Comparison of ENCODE assay signal across 8 cellular contexts in genomic region chr11:64878223-64878493, GRCh38. TPM values are rescaled to one million over a fixed set of nuclear protein-coding genes. Genes with fewer than 3 reads are reported as not detected.
DNase-seq lines count a peak whose midpoint lies in the region; FAIRE-seq and TF ChIP-seq lines count a peak whose summit lies in the region.

No MANE protein-coding gene starts in this region.

- H3K79me2 ChIP-seq in OCI-LY7 (ENCODE audit: insufficient read depth, low read depth, low read length), result peaks cover 57% of the 10 kb centered on the region

- no peak for TF ChIP-seq CTCF in OCI-LY7 (conservative IDR thresholded peaks at IDR 0.05; ENCODE audit: low read length)
- no peak for TF ChIP-seq CTCF in endothelial cell (IDR thresholded peaks at IDR 0.05; ENCODE audit: unreplicated experiment)
- no peak for TF ChIP-seq CTCF in nephron progenitor cell (IDR thresholded peaks at IDR 0.05)

- POLR2A ChIA-PET in OCI-LY7 (lab: Charles Lee), result interaction anchor here (0.7 to 8.8 kb wide), 3 partner anchors 9 to 28 kb away, joined by 3 to 115 read pairs (median 90); no protein-coding TSS in a partner anchor

- H3K9me3 Mint-ChIP-seq in endothelial cell (ENCODE audit: unreplicated experiment) (no peaks in the 10 kb centered on the region), nephron progenitor cell (no peaks in the 10 kb centered on the region)

- no peaks in the 10 kb centered on the region for H3K9me2 ChIP-seq in OCI-LY7 (ENCODE audit: insufficient read depth, low read length)

- H3K27ac ChIP-seq in OCI-LY7 (ENCODE audit: low read depth, low read length, poor library complexity, severe bottlenecking), result peak overlapping the region; percentile 97

- H3K4me1 ChIP-seq in OCI-LY7 (ENCODE audit: insufficient read depth, low read length, poor library complexity, severe bottlenecking), result peaks cover 76% of the 10 kb centered on the region

- no peaks in the 10 kb centered on the region for H3K9me3 ChIP-seq in OCI-LY7 (ENCODE audit: low read length)

- H3K4me3 Mint-ChIP-seq in endothelial cell (ENCODE audit: unreplicated experiment), result peak overlapping the region; percentile 97
- peak overlapping the region; percentile 94 for H3K4me3 Mint-ChIP-seq in nephron progenitor cell

- peaks cover 31% of the 10 kb centered on the region; the same call in 1 of the 2 replicates for H4K20me1 ChIP-seq in OCI-LY7 (ENCODE audit: insufficient read depth, low read length)

- H3K27ac Mint-ChIP-seq in endothelial cell (ENCODE audit: unreplicated experiment) (no peak overlapping the region), nephron progenitor cell (no peak overlapping the region)

- DNase-seq in NK-92 treated with Interleukin-12 subunit alpha and Interleukin-12 subunit beta, amount 100 ng/mL, for 24 hours (lab: John Stamatoyannopoulos, UW), result peak; percentile 71
- DNase-seq in NK-92 (lab: John Stamatoyannopoulos, UW; ENCODE audit: unreplicated experiment) (no peak), OCI-LY7 (ENCODE audit: low spot score) (no peak), endothelial cell (ENCODE audit: low spot score) (no peak), nephron progenitor cell (no peak), NCI-H146 treated with DMSO at 0.1 percent for 48 hours (lab: John Stamatoyannopoulos, UW; ENCODE audit: unreplicated experiment) (no peak), HTR-8/SVneo (ENCODE audit: insufficient read length, low spot score) (no peak)
- no peak for DNase-seq in central memory CD4-positive, alpha-beta T cell

- no peak overlapping the region for H2AFZ ChIP-seq in OCI-LY7 (ENCODE audit: low read length)

- peaks cover 35% of the 10 kb centered on the region for H3K36me3 ChIP-seq in OCI-LY7 (ENCODE audit: insufficient read depth, low read length)

- peaks cover 18% of the 10 kb centered on the region for H3K4me1 Mint-ChIP-seq in endothelial cell (ENCODE audit: unreplicated experiment)
- H3K4me1 Mint-ChIP-seq in nephron progenitor cell, result peaks cover 68% of the 10 kb centered on the region

- no peak for FAIRE-seq in HTR-8/SVneo (lab: Jason Lieb, UNC)

- intact Hi-C loops in OCI-LY7 (cut with micrococcal nuclease; ENCODE audit: unreplicated experiment), result loop anchor here (5.0 kb wide), 1 partner anchor 136 kb away; the partner anchor contains the start of gene RASGRP2

- H3K36me3 Mint-ChIP-seq in endothelial cell (ENCODE audit: low read depth, unreplicated experiment) (peaks cover 19% of the 10 kb centered on the region), nephron progenitor cell (ENCODE audit: low read depth) (peaks cover 12% of the 10 kb centered on the region)

- peak overlapping the region; percentile 96 for H3K4me2 ChIP-seq in OCI-LY7 (ENCODE audit: low read length)

- peaks cover 15% of the 10 kb centered on the region for H3K27me3 Mint-ChIP-seq in endothelial cell (ENCODE audit: unreplicated experiment)
- H3K27me3 Mint-ChIP-seq in nephron progenitor cell (ENCODE audit: low read depth, poor library complexity), result peaks cover 14% of the 10 kb centered on the region

- H3K4me3 ChIP-seq in OCI-LY7 (ENCODE audit: low read depth, low read length, poor library complexity, severe bottlenecking), result peak overlapping the region; percentile 89

- CTCF ChIA-PET in OCI-LY7 (lab: Charles Lee; ENCODE audit: unreplicated experiment), result interaction anchor here (0.7 to 1.8 kb wide), 3 partner anchors 9 to 29 kb away, joined by 3 to 7 read pairs (median 5); no protein-coding TSS in a partner anchor

- BruUV-seq in OCI-LY7 (replicated peaks; lab: Mats Ljungman, UMichigan), result TSS peak; percentile 67

RNA-seq across cellular contexts. Expression of gene EHD1, which starts 0.3 kb away (rescaled TPM):
- 101 and 107 TPM in 2 replicates for total RNA-seq in OCI-LY7 (2014; rRNA removed; shearing (Covaris generic))
- total RNA-seq in OCI-LY7 (2022) (153 and 177 TPM in 2 replicates), endothelial cell (ENCODE audit: unreplicated experiment) (84.0 TPM)

RNA-seq across cellular contexts. Expression of gene CDC42BPG, which starts 33.7 kb away (rescaled TPM):
- 4.9 TPM in 2 replicates for total RNA-seq in OCI-LY7 (2014; rRNA removed; shearing (Covaris generic))
- total RNA-seq in OCI-LY7 (2022) (3.5 and 5.1 TPM in 2 replicates), endothelial cell (ENCODE audit: unreplicated experiment) (4.1 TPM)

RNA-seq across cellular contexts. Expression of gene ATG2A, which starts 38.9 kb away (rescaled TPM):
- total RNA-seq in OCI-LY7 (2014; rRNA removed; shearing (Covaris generic)), result 18.1 and 29.0 TPM in 2 replicates
- 28.2 and 28.7 TPM in 2 replicates for total RNA-seq in OCI-LY7 (2022)
- 22.4 TPM for total RNA-seq in endothelial cell (ENCODE audit: unreplicated experiment)

RNA-seq across cellular contexts. Expression of gene PPP2R5B, which starts 46.3 kb away (rescaled TPM):
- total RNA-seq in OCI-LY7 (2014; rRNA removed; shearing (Covaris generic)), result 8.6 and 8.8 TPM in 2 replicates
- total RNA-seq in OCI-LY7 (2022) (13.3 and 16.2 TPM in 2 replicates), endothelial cell (ENCODE audit: unreplicated experiment) (13.3 TPM)

RNA-seq across cellular contexts. Expression of gene GPHA2, which starts 57.5 kb away (rescaled TPM):
- not detected in 2 replicates for total RNA-seq in OCI-LY7 (2014; rRNA removed; shearing (Covaris generic))
- total RNA-seq in OCI-LY7 (2022), result not detected in 2 replicates
- total RNA-seq in endothelial cell (ENCODE audit: unreplicated experiment), result not detected
